25 cellular contexts compared by ENCODE assay signal in the genomic region with DNA sequence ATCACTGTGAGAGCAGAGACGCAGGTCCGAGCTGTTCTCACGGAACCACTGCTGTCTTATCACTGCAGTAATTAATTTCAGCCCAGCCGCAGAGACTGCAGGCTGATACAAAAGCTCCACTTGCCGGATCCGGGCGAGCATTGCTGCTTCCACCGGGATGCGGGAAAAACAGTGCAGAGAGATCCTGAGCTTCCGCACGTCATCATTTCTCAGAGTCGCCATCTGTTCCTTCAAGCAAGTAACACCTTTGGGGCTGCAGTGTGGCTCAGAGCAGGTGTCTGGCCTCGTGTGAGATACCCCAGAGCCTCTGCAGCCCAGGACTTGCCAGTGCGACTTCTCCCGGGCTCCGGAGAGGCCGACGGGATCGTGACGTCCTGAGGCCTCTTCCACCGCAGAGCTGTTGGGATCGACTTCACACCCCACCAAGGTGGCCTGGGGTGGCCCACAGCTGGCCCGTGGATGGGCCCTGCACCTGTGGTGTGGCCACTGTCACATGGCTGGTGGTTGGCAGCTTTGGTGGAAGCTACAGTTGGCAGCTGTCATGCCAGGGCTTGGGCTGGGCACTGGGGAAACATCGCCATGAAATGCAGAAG.
DNase-seq lines count a peak whose midpoint lies in the region; ATAC-seq and TF ChIP-seq lines count a peak whose summit lies in the region.
"Had no signal": no experiment of that assay in that cellular context is flagged by ENCODE, and none has a peak within 500 bp of the region (broad histone marks: within the 10 kb centered on the region; RNA-seq: fewer than 3 reads in every experiment).

No MANE protein-coding gene starts in this region.

- H3K9me3 ChIP-seq in BLaER1: no peaks in the 10 kb centered on the region
- H3K9me3 ChIP-seq in neuronal stem cell (replicated peaks in 1 of 2; ENCODE audit: control insufficient read depth in 2 of 2, insufficient read depth in 1 of 2, low read depth in 1 of 2, low read length in 2 of 2): peaks cover 0 to 4% of the 10 kb centered on the region in 2 donors
- H3K9me3 ChIP-seq: Caco-2, SJCRH30 had no signal

- H4K8ac ChIP-seq in neuronal stem cell (ENCODE audit: low read depth, low read length): no peak overlapping the region

- peak; percentile 90 for DNase-seq in NCI-H2171 (lab: John Stamatoyannopoulos, UW)
- DNase-seq in cerebellum (ENCODE audit: low spot score): peak; percentile 59
- no peak for DNase-seq in neuronal stem cell (ENCODE audit: low spot score)
- DNase-seq in OCI-M1 (lab: John Stamatoyannopoulos, UW): no peak
- DNase-seq in osteocyte (ENCODE audit: extremely low spot score, unreplicated experiment): no peak
- DNase-seq: Caco-2; CD8-positive, alpha-beta T cell; DMS79 treated with DMSO at 0.1 percent for 48 hours; GOT3; HCEC 1CT; NCI-H1048; NCI-H1417 treated with DMSO at 0.1 percent for 48 hours; NCI-H1694 treated with DMSO at 0.1 percent for 48 hours; NCI-H2081; NCI-H345; NCI-H510A treated with DMSO at 0.1 percent for 48 hours; NK-92 treated with Interleukin-12 subunit alpha and Interleukin-12 subunit beta, amount 100 ng/mL, for 24 hours; PC-9; SJCRH30; T-cell had no signal

- no peak for TF ChIP-seq CTCF in osteocyte (IDR thresholded peaks at IDR 0.05)

- peaks cover 10% of the 10 kb centered on the region; the same call in 1 of the 2 replicates for H3K4me1 ChIP-seq in BLaER1
- H3K4me1 ChIP-seq in neuronal stem cell (ENCODE audit: control insufficient read depth in 2 of 2, insufficient read depth in 1 of 2, low read depth in 1 of 2, low read length in 2 of 2): no peaks in the 10 kb centered on the region
- H3K4me1 ChIP-seq: Caco-2, SJCRH30 had no signal

- H3K4me3 Mint-ChIP-seq in osteocyte (ENCODE audit: unreplicated experiment): no peak overlapping the region
- H3K4me3 Mint-ChIP-seq: CD8-positive, alpha-beta T cell; T-cell had no signal

- H2BK12ac ChIP-seq in neuronal stem cell (ENCODE audit: low read length): no peak overlapping the region

- H3K23ac ChIP-seq in neuronal stem cell (ENCODE audit: low read depth, low read length, poor library complexity): no peak overlapping the region

- H3K4me2 ChIP-seq in BLaER1: peak overlapping the region; percentile 22; the same call in 1 of the 2 replicates
- H3K4me2 ChIP-seq in neuronal stem cell (ENCODE audit: insufficient read depth, low read length, poor library complexity, severe bottlenecking): no peak overlapping the region
- H3K4me2 ChIP-seq: PC-9 had no signal

- H4K91ac ChIP-seq in neuronal stem cell (ENCODE audit: low read depth, low read length, poor library complexity): peak overlapping the region; percentile 95

- H3K79me1 ChIP-seq in neuronal stem cell (ENCODE audit: low read depth, low read length): no peaks in the 10 kb centered on the region

- H2AFZ ChIP-seq in neuronal stem cell (ENCODE audit: low read length): no peak overlapping the region
- H2AFZ ChIP-seq: PC-9 had no signal

- H3K9me3 Mint-ChIP-seq in osteocyte (ENCODE audit: unreplicated experiment): peaks cover 15% of the 10 kb centered on the region
- H3K9me3 Mint-ChIP-seq: CD8-positive, alpha-beta T cell; T-cell had no signal

- H3K18ac ChIP-seq in neuronal stem cell (ENCODE audit: low read length): peak overlapping the region; percentile 48

- peaks cover 25% of the 10 kb centered on the region; the same call in 1 of the 2 replicates for H4K20me1 ChIP-seq in BLaER1

- H2BK120ac ChIP-seq in neuronal stem cell (ENCODE audit: low read depth, low read length): no peak overlapping the region

- no peak overlapping the region for H3K4ac ChIP-seq in neuronal stem cell (ENCODE audit: low read length)

- H3K36me3 Mint-ChIP-seq in osteocyte (ENCODE audit: unreplicated experiment): no peaks in the 10 kb centered on the region
- H3K36me3 Mint-ChIP-seq: CD8-positive, alpha-beta T cell; T-cell had no signal

- H3K27me3 ChIP-seq in BLaER1 (peaks cover 70% of the 10 kb centered on the region), neuronal stem cell (ENCODE audit: control insufficient read depth in 3 of 3, insufficient read depth in 3 of 3, low read depth in 1 of 3, low read length in 3 of 3) (peaks cover 0 to 93% (median 0%) of the 10 kb centered on the region in 3 experiments)

- H3K14ac ChIP-seq in neuronal stem cell (ENCODE audit: low read length): peak overlapping the region; percentile 71

- H3K4me3 ChIP-seq in BLaER1 (no peak overlapping the region), neuronal stem cell (ENCODE audit: low read length in 2 of 2) (no peak overlapping the region)
- H3K4me3 ChIP-seq: PC-9, SJCRH30 had no signal

- ATAC-seq in GM21529 (IDR thresholded peaks at IDR 0.05; ENCODE audit: unreplicated experiment): no peak
- no peak for ATAC-seq in GM18520 (IDR thresholded peaks at IDR 0.05; ENCODE audit: unreplicated experiment)
- ATAC-seq: CD8-positive, alpha-beta T cell; Right ventricle myocardium inferior; T-cell had no signal

- H3K36me3 ChIP-seq in BLaER1: no peaks in the 10 kb centered on the region
- no peaks in the 10 kb centered on the region for H3K36me3 ChIP-seq in neuronal stem cell (replicated peaks in 1 of 2; ENCODE audit: control insufficient read depth in 2 of 2, insufficient read depth in 2 of 2, low read length in 2 of 2)
- H3K36me3 ChIP-seq: SJCRH30 had no signal

- H3K4me1 Mint-ChIP-seq in osteocyte (ENCODE audit: unreplicated experiment): no peaks in the 10 kb centered on the region
- H3K4me1 Mint-ChIP-seq: T-cell had no signal

- H3K27ac ChIP-seq in BLaER1 (no peak overlapping the region), neuronal stem cell (replicated peaks; ENCODE audit: low read length) (no peak overlapping the region)
- H3K27ac ChIP-seq: C4-2B, PC-9, SJCRH30 had no signal

- H2BK15ac ChIP-seq in neuronal stem cell (ENCODE audit: low read length): no peak overlapping the region

- no peak overlapping the region for H2BK5ac ChIP-seq in neuronal stem cell (ENCODE audit: low read length)

- peak overlapping the region; percentile 63 for H2AK5ac ChIP-seq in neuronal stem cell (ENCODE audit: low read depth, low read length)

- H3K27me3 Mint-ChIP-seq in osteocyte (ENCODE audit: unreplicated experiment): no peaks in the 10 kb centered on the region

- H3K27ac Mint-ChIP-seq in osteocyte (ENCODE audit: unreplicated experiment): no peak overlapping the region
- H3K27ac Mint-ChIP-seq: CD8-positive, alpha-beta T cell; T-cell had no signal

- WGBS in neuronal stem cell (ENCODE audit: extremely low coverage in 2 of 2, insufficient read length in 2 of 2, insufficient replicate concordance in 1 of 2), 2 donors: no CpG with 5 or more reads among the region's 24 CpGs

- H3K9ac ChIP-seq in BLaER1 (no peak overlapping the region), neuronal stem cell (ENCODE audit: low read depth, low read length, poor library complexity) (no peak overlapping the region)

Comparison
In these comparisons a context has a peak if more than half of its experiments do, and no peak if none do; other contexts are left out.
1. DNase-seq: peak in NCI-H2171 (single experiment) and cerebellum (single experiment); none in neuronal stem cell (single experiment), OCI-M1 (single experiment) and osteocyte (single experiment).